Comparison of ENCODE assay signal across 9 cellular contexts in genomic region chr15:99438691-99439523, GRCh38.
DNase-seq lines count a peak whose midpoint lies in the region; ATAC-seq and TF ChIP-seq lines count a peak whose summit lies in the region.
"Had no signal": no experiment of that assay in that cellular context is flagged by ENCODE, and none has a peak within 500 bp of the region (broad histone marks: within the 10 kb centered on the region; RNA-seq: fewer than 3 reads in every experiment).

No MANE protein-coding gene starts in this region.

- no peak overlapping the region for H3K27ac ChIP-seq in GM23338 (ENCODE audit: low read depth)

- intact Hi-C loops in head of caudate nucleus (cut with DNase I): no loop called here

- H4K20me1 ChIP-seq in GM23338 (replicated peaks; ENCODE audit: insufficient read depth): no peaks in the 10 kb centered on the region

- peaks cover 24% of the 10 kb centered on the region for H3K4me1 Mint-ChIP-seq in GM23338

- H2AFZ ChIP-seq in GM23338: peak overlapping the region; percentile 69; the same call in 1 of the 2 replicates

- DNase-seq in GM23338 (ENCODE audit: low spot score): peak; percentile 25
- peak; percentile 24 for DNase-seq in activated T-cell treated with anti-CD3 and anti-CD28 coated beads for 4 hours
- DNase-seq in head of caudate nucleus: peak in 23 of 42 donors; percentile 0 to 44 (median 12)
- peak; percentile 39 for DNase-seq in retinal pigment epithelial cell (ENCODE audit: low read depth)
- no peak for DNase-seq in NCI-H774 (lab: John Stamatoyannopoulos, UW)
- DNase-seq: NCI-H2081 treated with DMSO at 0.1 percent for 48 hours had no signal

- no peak overlapping the region for H3K4me3 Mint-ChIP-seq in GM23338

- no peaks in the 10 kb centered on the region for H3K9me2 ChIP-seq in GM23338 (ENCODE audit: insufficient read depth)

- H3K27me3 Mint-ChIP-seq in GM23338 (ENCODE audit: insufficient read depth, low read depth, poor library complexity): peaks cover 15% of the 10 kb centered on the region

- no peak for TF ChIP-seq CTCF in GM23338 (conservative IDR thresholded peaks at IDR 0.05; ENCODE audit: low read depth in 2 of 2)
- TF ChIP-seq CTCF in retinal pigment epithelial cell (conservative IDR thresholded peaks at IDR 0.05; ENCODE audit: low read depth, low read length): no peak

- H3K4me1 ChIP-seq in GM23338 (ENCODE audit: insufficient read depth): 0 out of 2 replicates have a peak, but pooled peaks cover 10% of the 10 kb centered on the region

- H3K4me3 ChIP-seq in GM23338 (no peak overlapping the region), retinal pigment epithelial cell (ENCODE audit: low read length) (no peak overlapping the region)

- H3K27ac Mint-ChIP-seq in GM23338: no peak overlapping the region; the same call in 1 of the 2 replicates

- ATAC-seq in GM23338 (peak; percentile 37), GM18873 (IDR thresholded peaks at IDR 0.05; ENCODE audit: low FRiP score, unreplicated experiment) (no peak), GM21825 (IDR thresholded peaks at IDR 0.05; ENCODE audit: unreplicated experiment) (no peak), GM21515 (IDR thresholded peaks at IDR 0.05; ENCODE audit: unreplicated experiment) (no peak)

- H3K36me3 Mint-ChIP-seq in GM23338 (ENCODE audit: low read depth): no peaks in the 10 kb centered on the region; the same call in 2 of the 3 replicates

- H3K9me3 Mint-ChIP-seq in GM23338: no peaks in the 10 kb centered on the region

- H3K79me2 ChIP-seq in GM23338 (replicated peaks; ENCODE audit: insufficient read depth): no peaks in the 10 kb centered on the region

- peak overlapping the region; percentile 49 for H3K4me2 ChIP-seq in GM23338

- H3K27me3 ChIP-seq in GM23338 (ENCODE audit: insufficient read depth): no peaks in the 10 kb centered on the region

- no peaks in the 10 kb centered on the region for H3F3A ChIP-seq in GM23338 (replicated peaks; ENCODE audit: low read depth)

- no peaks in the 10 kb centered on the region for H3K36me3 ChIP-seq in GM23338 (ENCODE audit: insufficient read depth)

TF ChIP-seq in GM23338, 12 proteins besides CTCF, POLR2A, EP300 and RAD21:
- TF ChIP-seq NANOG (IDR thresholded peaks at IDR 0.05; ENCODE audit: borderline replicate concordance): no peak
- TF ChIP-seq, protein P1, sequence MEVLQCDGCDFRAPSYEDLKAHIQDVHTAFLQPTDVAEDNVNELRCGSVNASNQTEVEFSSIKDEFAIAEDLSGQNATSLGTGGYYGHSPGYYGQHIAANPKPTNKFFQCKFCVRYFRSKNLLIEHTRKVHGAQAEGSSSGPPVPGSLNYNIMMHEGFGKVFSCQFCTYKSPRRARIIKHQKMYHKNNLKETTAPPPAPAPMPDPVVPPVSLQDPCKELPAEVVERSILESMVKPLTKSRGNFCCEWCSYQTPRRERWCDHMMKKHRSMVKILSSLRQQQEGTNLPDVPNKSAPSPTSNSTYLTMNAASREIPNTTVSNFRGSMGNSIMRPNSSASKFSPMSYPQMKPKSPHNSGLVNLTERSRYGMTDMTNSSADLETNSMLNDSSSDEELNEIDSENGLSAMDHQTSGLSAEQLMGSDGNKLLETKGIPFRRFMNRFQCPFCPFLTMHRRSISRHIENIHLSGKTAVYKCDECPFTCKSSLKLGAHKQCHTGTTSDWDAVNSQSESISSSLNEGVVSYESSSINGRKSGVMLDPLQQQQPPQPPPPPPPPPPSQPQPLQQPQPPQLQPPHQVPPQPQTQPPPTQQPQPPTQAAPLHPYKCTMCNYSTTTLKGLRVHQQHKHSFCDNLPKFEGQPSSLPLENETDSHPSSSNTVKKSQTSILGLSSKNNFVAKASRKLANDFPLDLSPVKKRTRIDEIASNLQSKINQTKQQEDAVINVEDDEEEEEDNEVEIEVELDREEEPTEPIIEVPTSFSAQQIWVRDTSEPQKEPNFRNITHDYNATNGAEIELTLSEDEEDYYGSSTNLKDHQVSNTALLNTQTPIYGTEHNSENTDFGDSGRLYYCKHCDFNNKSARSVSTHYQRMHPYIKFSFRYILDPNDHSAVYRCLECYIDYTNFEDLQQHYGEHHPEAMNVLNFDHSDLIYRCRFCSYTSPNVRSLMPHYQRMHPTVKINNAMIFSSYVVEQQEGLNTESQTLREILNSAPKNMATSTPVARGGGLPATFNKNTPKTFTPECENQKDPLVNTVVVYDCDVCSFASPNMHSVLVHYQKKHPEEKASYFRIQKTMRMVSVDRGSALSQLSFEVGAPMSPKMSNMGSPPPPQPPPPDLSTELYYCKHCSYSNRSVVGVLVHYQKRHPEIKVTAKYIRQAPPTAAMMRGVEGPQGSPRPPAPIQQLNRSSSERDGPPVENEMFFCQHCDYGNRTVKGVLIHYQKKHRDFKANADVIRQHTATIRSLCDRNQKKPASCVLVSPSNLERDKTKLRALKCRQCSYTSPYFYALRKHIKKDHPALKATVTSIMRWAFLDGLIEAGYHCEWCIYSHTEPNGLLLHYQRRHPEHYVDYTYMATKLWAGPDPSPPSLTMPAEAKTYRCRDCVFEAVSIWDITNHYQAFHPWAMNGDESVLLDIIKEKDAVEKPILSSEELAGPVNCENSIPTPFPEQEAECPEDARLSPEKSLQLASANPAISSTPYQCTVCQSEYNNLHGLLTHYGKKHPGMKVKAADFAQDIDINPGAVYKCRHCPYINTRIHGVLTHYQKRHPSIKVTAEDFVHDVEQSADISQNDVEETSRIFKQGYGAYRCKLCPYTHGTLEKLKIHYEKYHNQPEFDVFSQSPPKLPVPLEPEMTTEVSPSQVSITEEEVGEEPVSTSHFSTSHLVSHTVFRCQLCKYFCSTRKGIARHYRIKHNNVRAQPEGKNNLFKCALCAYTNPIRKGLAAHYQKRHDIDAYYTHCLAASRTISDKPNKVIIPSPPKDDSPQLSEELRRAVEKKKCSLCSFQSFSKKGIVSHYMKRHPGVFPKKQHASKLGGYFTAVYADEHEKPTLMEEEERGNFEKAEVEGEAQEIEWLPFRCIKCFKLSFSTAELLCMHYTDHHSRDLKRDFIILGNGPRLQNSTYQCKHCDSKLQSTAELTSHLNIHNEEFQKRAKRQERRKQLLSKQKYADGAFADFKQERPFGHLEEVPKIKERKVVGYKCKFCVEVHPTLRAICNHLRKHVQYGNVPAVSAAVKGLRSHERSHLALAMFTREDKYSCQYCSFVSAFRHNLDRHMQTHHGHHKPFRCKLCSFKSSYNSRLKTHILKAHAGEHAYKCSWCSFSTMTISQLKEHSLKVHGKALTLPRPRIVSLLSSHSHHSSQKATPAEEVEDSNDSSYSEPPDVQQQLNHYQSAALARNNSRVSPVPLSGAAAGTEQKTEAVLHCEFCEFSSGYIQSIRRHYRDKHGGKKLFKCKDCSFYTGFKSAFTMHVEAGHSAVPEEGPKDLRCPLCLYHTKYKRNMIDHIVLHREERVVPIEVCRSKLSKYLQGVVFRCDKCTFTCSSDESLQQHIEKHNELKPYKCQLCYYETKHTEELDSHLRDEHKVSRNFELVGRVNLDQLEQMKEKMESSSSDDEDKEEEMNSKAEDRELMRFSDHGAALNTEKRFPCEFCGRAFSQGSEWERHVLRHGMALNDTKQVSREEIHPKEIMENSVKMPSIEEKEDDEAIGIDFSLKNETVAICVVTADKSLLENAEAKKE (CRISPR knock-in tag; IDR thresholded peaks at IDR 0.05): no peak
- TF ChIP-seq ZNF331 (CRISPR knock-in tag; IDR thresholded peaks at IDR 0.05; ENCODE audit: low read depth): no peak
- no peak for TF ChIP-seq EZH2 (IDR thresholded peaks at IDR 0.05; ENCODE audit: low read depth, unreplicated experiment)
- TF ChIP-seq, protein P2, sequence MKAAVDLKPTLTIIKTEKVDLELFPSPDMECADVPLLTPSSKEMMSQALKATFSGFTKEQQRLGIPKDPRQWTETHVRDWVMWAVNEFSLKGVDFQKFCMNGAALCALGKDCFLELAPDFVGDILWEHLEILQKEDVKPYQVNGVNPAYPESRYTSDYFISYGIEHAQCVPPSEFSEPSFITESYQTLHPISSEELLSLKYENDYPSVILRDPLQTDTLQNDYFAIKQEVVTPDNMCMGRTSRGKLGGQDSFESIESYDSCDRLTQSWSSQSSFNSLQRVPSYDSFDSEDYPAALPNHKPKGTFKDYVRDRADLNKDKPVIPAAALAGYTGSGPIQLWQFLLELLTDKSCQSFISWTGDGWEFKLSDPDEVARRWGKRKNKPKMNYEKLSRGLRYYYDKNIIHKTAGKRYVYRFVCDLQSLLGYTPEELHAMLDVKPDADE (IDR thresholded peaks at IDR 0.05): no peak
- TF ChIP-seq CREB1 (CRISPR knock-in tag; IDR thresholded peaks at IDR 0.05; ENCODE audit: low read depth): no peak
- TF ChIP-seq STAT1 (IDR thresholded peaks at IDR 0.05; ENCODE audit: unreplicated experiment): no peak
- TF ChIP-seq EZH2phosphoT487 (IDR thresholded peaks at IDR 0.05; ENCODE audit: unreplicated experiment): no peak
- TF ChIP-seq ZNF114 (CRISPR knock-in tag; IDR thresholded peaks at IDR 0.05): no peak
- TF ChIP-seq, protein P3, sequence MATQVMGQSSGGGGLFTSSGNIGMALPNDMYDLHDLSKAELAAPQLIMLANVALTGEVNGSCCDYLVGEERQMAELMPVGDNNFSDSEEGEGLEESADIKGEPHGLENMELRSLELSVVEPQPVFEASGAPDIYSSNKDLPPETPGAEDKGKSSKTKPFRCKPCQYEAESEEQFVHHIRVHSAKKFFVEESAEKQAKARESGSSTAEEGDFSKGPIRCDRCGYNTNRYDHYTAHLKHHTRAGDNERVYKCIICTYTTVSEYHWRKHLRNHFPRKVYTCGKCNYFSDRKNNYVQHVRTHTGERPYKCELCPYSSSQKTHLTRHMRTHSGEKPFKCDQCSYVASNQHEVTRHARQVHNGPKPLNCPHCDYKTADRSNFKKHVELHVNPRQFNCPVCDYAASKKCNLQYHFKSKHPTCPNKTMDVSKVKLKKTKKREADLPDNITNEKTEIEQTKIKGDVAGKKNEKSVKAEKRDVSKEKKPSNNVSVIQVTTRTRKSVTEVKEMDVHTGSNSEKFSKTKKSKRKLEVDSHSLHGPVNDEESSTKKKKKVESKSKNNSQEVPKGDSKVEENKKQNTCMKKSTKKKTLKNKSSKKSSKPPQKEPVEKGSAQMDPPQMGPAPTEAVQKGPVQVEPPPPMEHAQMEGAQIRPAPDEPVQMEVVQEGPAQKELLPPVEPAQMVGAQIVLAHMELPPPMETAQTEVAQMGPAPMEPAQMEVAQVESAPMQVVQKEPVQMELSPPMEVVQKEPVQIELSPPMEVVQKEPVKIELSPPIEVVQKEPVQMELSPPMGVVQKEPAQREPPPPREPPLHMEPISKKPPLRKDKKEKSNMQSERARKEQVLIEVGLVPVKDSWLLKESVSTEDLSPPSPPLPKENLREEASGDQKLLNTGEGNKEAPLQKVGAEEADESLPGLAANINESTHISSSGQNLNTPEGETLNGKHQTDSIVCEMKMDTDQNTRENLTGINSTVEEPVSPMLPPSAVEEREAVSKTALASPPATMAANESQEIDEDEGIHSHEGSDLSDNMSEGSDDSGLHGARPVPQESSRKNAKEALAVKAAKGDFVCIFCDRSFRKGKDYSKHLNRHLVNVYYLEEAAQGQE (IDR thresholded peaks at IDR 0.05; ENCODE audit: unreplicated experiment): no peak
- no peak for TF ChIP-seq JUNB (IDR thresholded peaks at IDR 0.05; ENCODE audit: unreplicated experiment)
- no peak for TF ChIP-seq POLR2AphosphoS5 (IDR thresholded peaks at IDR 0.05; ENCODE audit: low read depth)
TF ChIP-seq in GM23338: peak in this region for 0.
